ENCODE assay signal across 12 cellular contexts in the genomic region with DNA sequence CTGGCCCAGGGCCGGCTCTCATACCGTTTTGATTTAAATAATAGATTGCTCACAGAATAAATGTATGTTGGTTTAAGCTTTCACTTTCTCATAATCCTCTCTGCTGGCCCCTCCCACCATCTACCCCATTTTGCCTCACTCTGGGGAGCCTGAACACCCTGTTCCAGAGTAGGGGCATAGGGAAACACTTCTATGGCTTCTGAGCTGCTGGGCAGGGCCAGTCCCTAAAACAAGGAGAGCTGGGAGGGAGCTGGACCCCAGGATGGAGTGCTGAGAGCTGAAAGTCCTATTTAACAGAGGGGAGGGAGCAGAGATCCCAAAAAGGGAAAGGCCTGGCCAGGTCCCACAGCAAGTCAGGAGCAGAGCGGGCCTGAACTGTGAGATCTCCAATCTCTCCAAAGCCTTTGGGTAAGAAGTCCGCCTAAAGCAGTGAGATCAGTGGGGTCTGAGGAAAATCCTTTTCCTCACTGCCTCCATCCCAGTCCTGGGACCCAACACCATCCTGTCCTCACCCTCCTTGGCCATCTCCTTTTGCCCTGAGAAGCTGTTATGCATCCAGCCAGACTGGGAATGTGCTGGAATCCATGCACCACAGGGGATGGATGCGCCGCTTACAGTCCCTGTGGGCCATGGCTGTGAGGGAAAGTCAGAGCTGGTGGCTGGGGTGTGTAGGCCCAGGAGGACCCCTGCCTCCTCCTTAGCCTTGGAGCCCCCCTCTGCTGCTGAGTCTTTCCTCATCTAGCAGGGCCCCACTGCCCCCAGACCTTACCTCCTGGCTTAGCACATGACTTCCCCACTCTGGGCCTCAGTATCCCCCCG. TPM values are rescaled to one million over a fixed set of nuclear protein-coding genes. Genes with fewer than 3 reads are reported as not detected.
DNase-seq lines count a peak whose midpoint lies in the region; ATAC-seq and TF ChIP-seq lines count a peak whose summit lies in the region.
"Had no signal": no experiment of that assay in that cellular context is flagged by ENCODE, and none has a peak within 500 bp of the region (broad histone marks: within the 10 kb centered on the region; RNA-seq: fewer than 3 reads in every experiment).

No MANE protein-coding gene starts in this region.

- intact Hi-C loops in esophagus squamous epithelium (cut with DNase I) (no loop called here), PC-9 (cut with micrococcal nuclease; ENCODE audit: unreplicated experiment) (no loop called here)

- H3K36me3 Mint-ChIP-seq in activated CD4-positive, alpha-beta memory T cell treated with anti-CD3 and anti-CD28 coated beads, Interleukin-2, amount 10 ng/mL, durations not matched to agents 7 days and 5 days (ENCODE audit: low read depth) = no peaks in the 10 kb centered on the region

- ATAC-seq in HG03175 (IDR thresholded peaks at IDR 0.05; ENCODE audit: unreplicated experiment) (no peak), HG02938 (IDR thresholded peaks at IDR 0.05; ENCODE audit: unreplicated experiment) (no peak)
- ATAC-seq: gastrocnemius medialis had no signal

- H2AK5ac ChIP-seq in mesenchymal stem cell (ENCODE audit: low read length, severe bottlenecking) = no peak overlapping the region

- H3K79me2 ChIP-seq in PC-9 (ENCODE audit: low read depth) = no peaks in the 10 kb centered on the region

- H3K4me3 ChIP-seq in SK-N-MC = no peak overlapping the region
- peak overlapping the region in 1 of 4 donors; percentile 11 for H3K4me3 ChIP-seq in esophagus squamous epithelium
- peak overlapping the region in 1 of 2 experiments; percentile 53 for H3K4me3 ChIP-seq in mesenchymal stem cell (ENCODE audit: insufficient read depth in 1 of 2, low read depth in 1 of 2, low read length in 2 of 2)
- no peak overlapping the region for H3K4me3 ChIP-seq in thymus (ENCODE audit: low read length)
- H3K4me3 ChIP-seq in PC-9 = no peak overlapping the region
- H3K4me3 ChIP-seq: gastrocnemius medialis had no signal

- no peak overlapping the region for H4K91ac ChIP-seq in mesenchymal stem cell (ENCODE audit: low read length)

- no peaks in the 10 kb centered on the region; the same call in 1 of the 2 replicates for H3F3A ChIP-seq in PC-9 (ENCODE audit: insufficient read depth, low read depth)

- H3K27me3 ChIP-seq in esophagus squamous epithelium = no peaks in the 10 kb centered on the region
- H3K27me3 ChIP-seq in mesenchymal stem cell (ENCODE audit: control insufficient read depth in 1 of 2, insufficient read depth in 1 of 2, low read length in 2 of 2) = no peaks in the 10 kb centered on the region
- H3K27me3 ChIP-seq in thymus (ENCODE audit: control insufficient read depth, insufficient read depth) = no peaks in the 10 kb centered on the region
- H3K27me3 ChIP-seq in PC-9 (ENCODE audit: insufficient read depth, low read depth) = no peaks in the 10 kb centered on the region
- H3K27me3 ChIP-seq: gastrocnemius medialis had no signal

- no peak overlapping the region for H4K8ac ChIP-seq in mesenchymal stem cell (ENCODE audit: low read length)

- no peaks in the 10 kb centered on the region for H4K20me1 ChIP-seq in PC-9 (ENCODE audit: insufficient read depth)

- H3K4me1 ChIP-seq in esophagus squamous epithelium = peaks cover 18 to 56% (median 41%) of the 10 kb centered on the region in 3 donors
- peaks cover 32% of the 10 kb centered on the region for H3K4me1 ChIP-seq in mesenchymal stem cell (ENCODE audit: control insufficient read depth, insufficient read depth, low read depth, low read length)
- no peaks in the 10 kb centered on the region for H3K4me1 ChIP-seq in thymus (ENCODE audit: control insufficient read depth, insufficient read depth, low read length)
- peaks cover 10% of the 10 kb centered on the region for H3K4me1 ChIP-seq in PC-9 (replicated peaks; ENCODE audit: insufficient read depth)
- H3K4me1 ChIP-seq: gastrocnemius medialis had no signal

- H3K27me3 Mint-ChIP-seq in activated CD4-positive, alpha-beta memory T cell treated with anti-CD3 and anti-CD28 coated beads, Interleukin-2, amount 10 ng/mL, durations not matched to agents 7 days and 5 days = no peaks in the 10 kb centered on the region
- H3K27me3 Mint-ChIP-seq: progenitor cell of endocrine pancreas had no signal

- no peak overlapping the region for H3K9ac ChIP-seq in SK-N-MC (ENCODE audit: insufficient read length)
- peak overlapping the region; percentile 45 for H3K9ac ChIP-seq in mesenchymal stem cell (ENCODE audit: low read length)

- H3K14ac ChIP-seq in mesenchymal stem cell (ENCODE audit: low read length in 2 of 2) = no peak overlapping the region

- no peak overlapping the region for H3K18ac ChIP-seq in mesenchymal stem cell (ENCODE audit: low read depth in 1 of 2, low read length in 2 of 2)

- no peak overlapping the region for H2BK12ac ChIP-seq in mesenchymal stem cell (ENCODE audit: low read length in 2 of 2)

- POLR2A ChIA-PET in activated CD4-positive, alpha-beta memory T cell treated with anti-CD3 and anti-CD28 coated beads, Interleukin-2, amount 10 ng/mL, durations not matched to agents 7 days and 5 days (lab: Charles Lee) = interaction anchor here (0.9 to 1.9 kb wide), 2 partner anchors 12 to 30 kb away, joined by 4 to 6 read pairs; no protein-coding TSS in a partner anchor
- POLR2A ChIA-PET in PC-9 (lab: Charles Lee; ENCODE audit: unreplicated experiment) = interaction anchor here (0.5 kb wide), 1 partner anchor 690 kb away, joined by 5 read pairs; a partner anchor contains a TSS

- no peaks in the 10 kb centered on the region for H3K4me1 Mint-ChIP-seq in activated CD4-positive, alpha-beta memory T cell treated with anti-CD3 and anti-CD28 coated beads, Interleukin-2, amount 10 ng/mL, durations not matched to agents 7 days and 5 days

- H3K9me3 ChIP-seq in SK-N-MC (ENCODE audit: low read depth, low read length) (no peaks in the 10 kb centered on the region), esophagus squamous epithelium (no peaks in the 10 kb centered on the region), mesenchymal stem cell (ENCODE audit: control insufficient read depth, low read length) (no peaks in the 10 kb centered on the region), thymus (ENCODE audit: control insufficient read depth) (no peaks in the 10 kb centered on the region), PC-9 (ENCODE audit: insufficient read depth, low read depth) (no peaks in the 10 kb centered on the region)
- H3K9me3 ChIP-seq: gastrocnemius medialis had no signal

- no peaks in the 10 kb centered on the region for H3K79me1 ChIP-seq in mesenchymal stem cell (replicated peaks; ENCODE audit: low read length, poor library complexity, severe bottlenecking)

- no peak overlapping the region for H2BK5ac ChIP-seq in mesenchymal stem cell (ENCODE audit: low read depth, low read length, poor library complexity, severe bottlenecking)

- TF ChIP-seq CTCF in esophagus squamous epithelium (IDR thresholded peaks at IDR 0.05) (no peak), PC-9 (conservative IDR thresholded peaks at IDR 0.05) (no peak)

- no peak overlapping the region for H2BK120ac ChIP-seq in mesenchymal stem cell (ENCODE audit: low read depth, low read length)

- H3K27ac ChIP-seq in SK-N-MC (peak overlapping the region; percentile 21; the same call in 1 of the 2 replicates), esophagus squamous epithelium (peak overlapping the region; percentile 65 to 88 (median 82)), mesenchymal stem cell (ENCODE audit: low read length, poor library complexity, severe bottlenecking) (no peak overlapping the region), thymus (ENCODE audit: low read depth) (peak overlapping the region; percentile 39), PC-9 (no peak overlapping the region)
- H3K27ac ChIP-seq: gastrocnemius medialis had no signal

- H3K27ac Mint-ChIP-seq in activated CD4-positive, alpha-beta memory T cell treated with anti-CD3 and anti-CD28 coated beads, Interleukin-2, amount 10 ng/mL, durations not matched to agents 7 days and 5 days = no peak overlapping the region
- H3K27ac Mint-ChIP-seq: activated naive CD4-positive, alpha-beta T cell treated with anti-CD3 and anti-CD28 coated beads for 36 hours; progenitor cell of endocrine pancreas had no signal

- DNase-seq in SK-N-MC (ENCODE audit: low read depth, low spot score) = no peak
- no peak for DNase-seq in esophagus squamous epithelium (lab: John Stamatoyannopoulos, UW)
- DNase-seq in mesenchymal stem cell = no peak
- DNase-seq in activated CD4-positive, alpha-beta memory T cell treated with anti-CD3 and anti-CD28 coated beads, Interleukin-2, amount 10 ng/mL, durations not matched to agents 7 days and 5 days = no peak
- no peak for DNase-seq in PC-9
- DNase-seq: activated naive CD4-positive, alpha-beta T cell treated with anti-CD3 and anti-CD28 coated beads for 36 hours; gastrocnemius medialis; T-helper 9 cell had no signal

- no TSS peak for BruUV-seq in PC-9 (replicated peaks; lab: Mats Ljungman, UMichigan)

- H3K23ac ChIP-seq in mesenchymal stem cell (ENCODE audit: low read length in 2 of 2) = no peak overlapping the region

- no peak overlapping the region for H3K4ac ChIP-seq in mesenchymal stem cell (ENCODE audit: low read depth in 1 of 2, low read length in 2 of 2)

- CTCF ChIA-PET in activated CD4-positive, alpha-beta memory T cell treated with anti-CD3 and anti-CD28 coated beads, Interleukin-2, amount 10 ng/mL, durations not matched to agents 7 days and 5 days (lab: Charles Lee) = interaction anchor here (0.6 kb wide), 2 partner anchors 14 to 29 kb away, joined by 3 read pairs; no protein-coding TSS in a partner anchor
- CTCF ChIA-PET in PC-9 (lab: Charles Lee) = no interaction called here

- H3K4me2 ChIP-seq in mesenchymal stem cell (ENCODE audit: low read length, poor library complexity, severe bottlenecking) = no peak overlapping the region
- H3K4me2 ChIP-seq in PC-9 = no peak overlapping the region

- WGBS in esophagus squamous epithelium, 2 donors = 45 to 58% methylated on average over 4 to 7 of the region's 7 CpGs
- WGBS in mesenchymal stem cell = 96% methylated on average over 5 of the region's 7 CpGs
- 93% methylated on average over 7 of the region's 7 CpGs for WGBS in thymus

- no peaks in the 10 kb centered on the region for H3K9me2 ChIP-seq in PC-9 (ENCODE audit: insufficient read depth)

- H3K9me3 Mint-ChIP-seq in activated CD4-positive, alpha-beta memory T cell treated with anti-CD3 and anti-CD28 coated beads, Interleukin-2, amount 10 ng/mL, durations not matched to agents 7 days and 5 days = no peaks in the 10 kb centered on the region
- H3K9me3 Mint-ChIP-seq: activated naive CD4-positive, alpha-beta T cell treated with anti-CD3 and anti-CD28 coated beads for 36 hours had no signal

- no peak for TF ChIP-seq POLR2A in esophagus squamous epithelium (IDR thresholded peaks at IDR 0.05)

- peak overlapping the region; percentile 12 for H2BK15ac ChIP-seq in mesenchymal stem cell (ENCODE audit: low read depth, poor library complexity, severe bottlenecking)

- no peak overlapping the region for H3K4me3 Mint-ChIP-seq in activated CD4-positive, alpha-beta memory T cell treated with anti-CD3 and anti-CD28 coated beads, Interleukin-2, amount 10 ng/mL, durations not matched to agents 7 days and 5 days
- H3K4me3 Mint-ChIP-seq: activated naive CD4-positive, alpha-beta T cell treated with anti-CD3 and anti-CD28 coated beads for 36 hours had no signal

- no peak overlapping the region for H2AFZ ChIP-seq in mesenchymal stem cell (ENCODE audit: low read depth, low read length)
- H2AFZ ChIP-seq in PC-9 = no peak overlapping the region

- H3K36me3 ChIP-seq in SK-N-MC (ENCODE audit: insufficient read depth, low read length) (no peaks in the 10 kb centered on the region), esophagus squamous epithelium (peaks cover 0 to 41% (median 7%) of the 10 kb centered on the region in 3 donors), mesenchymal stem cell (ENCODE audit: control insufficient read depth in 1 of 2, insufficient read depth in 2 of 2, low read depth in 1 of 2, low read length in 2 of 2) (peaks cover 36 to 46% of the 10 kb centered on the region in 2 experiments), thymus (ENCODE audit: control insufficient read depth, insufficient read depth) (no peaks in the 10 kb centered on the region), PC-9 (ENCODE audit: low read depth) (no peaks in the 10 kb centered on the region)
- H3K36me3 ChIP-seq: gastrocnemius medialis had no signal

RNA-seq across cellular contexts. Expression of a gene that starts 8.7 kb away (rescaled TPM):
- total RNA-seq in esophagus squamous epithelium (10 to 100 TPM in 1 of 4 donors, 1 to 10 TPM in 3; 4.0 to 20.4 (median 7.8) TPM), PC-9 (2021) (2.2 and 4.5 TPM in 2 replicates)
- polyA plus RNA-seq in mesenchymal stem cell (2013, experiment 1 of 2) = 6.3 TPM
- polyA plus RNA-seq in mesenchymal stem cell (2013, experiment 2 of 2) = 6.0 TPM
- 7.7 TPM for polyA plus RNA-seq in thymus
- total RNA-seq in activated CD4-positive, alpha-beta memory T cell treated with anti-CD3 and anti-CD28 coated beads, Interleukin-2, amount 10 ng/mL, durations not matched to agents 7 days and 5 days = 1 to 10 TPM in 1 of 2 experiments, under 1 TPM in 1; 0.93 to 2.1 TPM

RNA-seq across cellular contexts. Expression of a gene that starts 18.8 kb away (rescaled TPM):
- total RNA-seq in esophagus squamous epithelium (1 to 10 TPM in 3 of 4 donors, under 1 TPM in 1; 0.61 to 7.7 (median 1.2) TPM), PC-9 (2021) (7.4 and 10.2 TPM in 2 replicates)
- 40.8 TPM for polyA plus RNA-seq in mesenchymal stem cell (2013, experiment 1 of 2)
- polyA plus RNA-seq in mesenchymal stem cell (2013, experiment 2 of 2) = 40.0 TPM
- polyA plus RNA-seq in thymus = 26.4 TPM
- total RNA-seq in activated CD4-positive, alpha-beta memory T cell treated with anti-CD3 and anti-CD28 coated beads, Interleukin-2, amount 10 ng/mL, durations not matched to agents 7 days and 5 days = 10 to 100 TPM; 64.6 to 68.4 TPM

RNA-seq across cellular contexts. Expression of a gene that starts 28.4 kb away (rescaled TPM):
- total RNA-seq in esophagus squamous epithelium (100 to 1,000 TPM; 107 to 176 (median 152) TPM), PC-9 (2021) (77.1 and 117 TPM in 2 replicates)
- polyA plus RNA-seq in mesenchymal stem cell (2013, experiment 1 of 2) = 65.6 TPM
- 63.3 TPM for polyA plus RNA-seq in mesenchymal stem cell (2013, experiment 2 of 2)
- 95.7 TPM for polyA plus RNA-seq in thymus
- 10 to 100 TPM; 87.1 to 93.5 TPM for total RNA-seq in activated CD4-positive, alpha-beta memory T cell treated with anti-CD3 and anti-CD28 coated beads, Interleukin-2, amount 10 ng/mL, durations not matched to agents 7 days and 5 days

RNA-seq across cellular contexts. Expression of a gene that starts 29.2 kb away (rescaled TPM):
- total RNA-seq in esophagus squamous epithelium (10 to 100 TPM; 48.2 to 98.8 (median 76.2) TPM), PC-9 (2021) (69.1 and 80.2 TPM in 2 replicates)
- 72.5 TPM for polyA plus RNA-seq in mesenchymal stem cell (2013, experiment 1 of 2)
- 69.0 TPM for polyA plus RNA-seq in mesenchymal stem cell (2013, experiment 2 of 2)
- 54.1 TPM for polyA plus RNA-seq in thymus
- total RNA-seq in activated CD4-positive, alpha-beta memory T cell treated with anti-CD3 and anti-CD28 coated beads, Interleukin-2, amount 10 ng/mL, durations not matched to agents 7 days and 5 days = 100 to 1,000 TPM; 115 to 118 TPM

Comparison
In these comparisons a context has a peak if more than half of its experiments do, and no peak if none do; other contexts are left out.
1. H3K27ac ChIP-seq: peak in SK-N-MC (single experiment), esophagus squamous epithelium (4 of 4) and thymus (single experiment); none in mesenchymal stem cell (single experiment) and PC-9 (single experiment).